19 cellular contexts compared by ENCODE assay signal in the genomic region with DNA sequence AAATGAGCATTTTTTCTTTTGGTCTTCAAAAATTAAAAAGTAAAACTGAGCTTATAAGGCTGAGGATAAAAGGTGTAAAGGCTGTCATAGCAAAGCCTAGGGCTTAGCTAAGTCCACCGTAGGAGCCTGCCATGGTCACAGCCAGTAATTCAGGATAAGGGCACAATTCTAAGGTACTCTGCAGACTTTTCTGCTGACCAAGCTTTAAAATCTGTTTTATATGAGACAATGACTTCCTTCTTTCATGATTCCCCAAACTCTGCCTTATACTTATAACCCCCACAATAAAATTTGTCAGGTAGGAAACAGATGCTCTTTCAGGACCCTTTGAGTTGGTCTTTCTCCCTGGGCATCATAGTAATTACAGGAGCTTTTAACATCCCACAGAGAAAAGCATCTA.
A peak's percentile ranks its signal among the peaks of the same experiment; 100 is the strongest.
DNase-seq lines count a peak whose midpoint lies in the region; ATAC-seq and TF ChIP-seq lines count a peak whose summit lies in the region.
"Had no signal": no experiment of that assay in that cellular context is flagged by ENCODE, and none has a peak within 500 bp of the region (broad histone marks: within the 10 kb centered on the region; RNA-seq: fewer than 3 reads in every experiment).

No MANE protein-coding gene starts in this region.

- H4K91ac ChIP-seq in H9 (ENCODE audit: insufficient read length, low read depth, low read length) = no peak overlapping the region
- peak overlapping the region; percentile 5; the same call in 1 of the 2 replicates for H4K91ac ChIP-seq in IMR-90 (ENCODE audit: insufficient read depth, low read depth, low read length)

- H3K4me3 Mint-ChIP-seq in H9 = no peak overlapping the region
- H3K4me3 Mint-ChIP-seq: activated naive CD8-positive, alpha-beta T cell treated with anti-CD3 and anti-CD28 coated beads, Interleukin-2, amount 50 U/mL, for 24 hours; CD14-positive monocyte; GM23338 had no signal

- H3K9me3 ChIP-seq in H9 (ENCODE audit: control insufficient read depth, low read depth, low read length) = no peaks in the 10 kb centered on the region
- H3K9me3 ChIP-seq in IMR-90 (ENCODE audit: control insufficient read depth, insufficient read depth, low read length) = no peaks in the 10 kb centered on the region
- no peaks in the 10 kb centered on the region for H3K9me3 ChIP-seq in mesodermal cell (ENCODE audit: control insufficient read depth, low read length)
- no peaks in the 10 kb centered on the region for H3K9me3 ChIP-seq in osteoblast (ENCODE audit: low read depth, low read length)
- H3K9me3 ChIP-seq: gastrocnemius medialis had no signal

- no peak overlapping the region for H2AK9ac ChIP-seq in IMR-90 (replicated peaks; ENCODE audit: low read depth, low read length, poor library complexity)

- no peak for TF ChIP-seq RAD21 in IMR-90 (IDR thresholded peaks at IDR 0.05; ENCODE audit: low read length)

- H3K27ac ChIP-seq in H9 (ENCODE audit: insufficient read length, low read depth, low read length) (no peak overlapping the region), IMR-90 (ENCODE audit: insufficient read depth, low read length) (peak overlapping the region; percentile 74; the same call in 1 of the 2 replicates), mesodermal cell (ENCODE audit: low read depth, low read length, severe bottlenecking) (peak overlapping the region; percentile 10), osteoblast (ENCODE audit: low read depth, low read length) (no peak overlapping the region)
- H3K27ac ChIP-seq: brain microvascular endothelial cell, gastrocnemius medialis had no signal

- no peak overlapping the region for H2AK5ac ChIP-seq in H9 (ENCODE audit: insufficient read length, low read length)
- H2AK5ac ChIP-seq in IMR-90 (ENCODE audit: low read depth, low read length) = no peak overlapping the region

- CTCF ChIA-PET in IMR-90 (lab: Yijun Ruan, JAX) = interaction anchor here (0.9 kb wide), 2 partner anchors 13 to 75 kb away, joined by 3 read pairs; no protein-coding TSS in a partner anchor

- H3K9me3 Mint-ChIP-seq in H9 = no peaks in the 10 kb centered on the region; a peak in 1 of 5 replicates
- H3K9me3 Mint-ChIP-seq: activated naive CD8-positive, alpha-beta T cell treated with anti-CD3 and anti-CD28 coated beads, Interleukin-2, amount 50 U/mL, for 24 hours; CD14-positive monocyte; GM23338 had no signal

- TF ChIP-seq POLR2A in IMR-90 (IDR thresholded peaks at IDR 0.05; ENCODE audit: low read depth, low read length) = no peak
- TF ChIP-seq POLR2A in lower leg skin (IDR thresholded peaks at IDR 0.05) = no peak

- H2BK20ac ChIP-seq in H9 (ENCODE audit: low read depth, low read length, poor library complexity, severe bottlenecking) (no peak overlapping the region), IMR-90 (ENCODE audit: low read depth, low read length) (peak overlapping the region; percentile 57)

- H2BK15ac ChIP-seq in H9 (ENCODE audit: low read depth, low read length) = no peak overlapping the region
- no peak overlapping the region for H2BK15ac ChIP-seq in IMR-90 (ENCODE audit: low read depth, low read length)

- no peak overlapping the region for H2BK120ac ChIP-seq in H9 (ENCODE audit: low read depth, low read length, poor library complexity, severe bottlenecking)
- H2BK120ac ChIP-seq in IMR-90 (ENCODE audit: low read depth, low read length) = peak overlapping the region; percentile 16

- H3K4me3 ChIP-seq in IMR-90 (ENCODE audit: insufficient read depth, low read depth, low read length) (no peak overlapping the region), mesodermal cell (ENCODE audit: extremely low read depth, insufficient read depth, low read length, poor library complexity, severe bottlenecking) (no peak overlapping the region), osteoblast (ENCODE audit: insufficient read depth, low read length) (no peak overlapping the region), lower leg skin (ENCODE audit: low read depth, poor library complexity, severe bottlenecking) (no peak overlapping the region)
- H3K4me3 ChIP-seq: gastrocnemius medialis, GM23338 had no signal

- H3K36me3 ChIP-seq in IMR-90 (ENCODE audit: control insufficient read depth, insufficient read depth, low read length) (no peaks in the 10 kb centered on the region), mesodermal cell (ENCODE audit: control insufficient read depth, insufficient read depth, low read length) (no peaks in the 10 kb centered on the region), osteoblast (ENCODE audit: insufficient read depth, low read length) (no peaks in the 10 kb centered on the region)
- H3K36me3 ChIP-seq: brain microvascular endothelial cell, gastrocnemius medialis had no signal

- ATAC-seq in GM18502 (IDR thresholded peaks at IDR 0.05; ENCODE audit: poor library complexity, unreplicated experiment) (peak; percentile 16), IMR-90 (ENCODE audit: low read depth) (peak; percentile 9; the same call in 1 of the 2 replicates)
- ATAC-seq: activated naive CD8-positive, alpha-beta T cell treated with anti-CD3 and anti-CD28 coated beads, Interleukin-2, amount 50 U/mL, for 24 hours; gastrocnemius medialis had no signal

- TF ChIP-seq CTCF in H9 (conservative IDR thresholded peaks at IDR 0.05) (no peak), IMR-90 (conservative IDR thresholded peaks at IDR 0.05; ENCODE audit: low read depth, low read length) (no peak), osteoblast (IDR thresholded peaks at IDR 0.05; ENCODE audit: extremely low read depth, low read depth, low read length) (no peak), lower leg skin (IDR thresholded peaks at IDR 0.05) (no peak)

- H3K9ac ChIP-seq in H9 (ENCODE audit: extremely low read depth, insufficient read length, low read length) (no peak overlapping the region), IMR-90 (ENCODE audit: low read depth, low read length) (no peak overlapping the region)

- H3K9me1 ChIP-seq in IMR-90 (ENCODE audit: insufficient read depth, low read length) = no peaks in the 10 kb centered on the region

- H2AFZ ChIP-seq in H9 (ENCODE audit: low read length) (no peak overlapping the region), IMR-90 (replicated peaks; ENCODE audit: low read length, poor library complexity) (no peak overlapping the region), osteoblast (ENCODE audit: low read length) (no peak overlapping the region)
- H2AFZ ChIP-seq: GM23338 had no signal

- DNase-seq in H9 = no peak
- DNase-seq in IMR-90 = no peak
- DNase-seq in osteoblast (ENCODE audit: insufficient read length, low spot score, missing footprints) = no peak
- no peak for DNase-seq in lower leg skin (ENCODE audit: low spot score in 2 of 2)
- no peak for DNase-seq in germinal center (ENCODE audit: low spot score)
- no peak for DNase-seq in activated CD4-positive, CD25-positive, alpha-beta regulatory T cell treated with anti-CD3 and anti-CD28 coated beads, Interleukin-2, amount 50 U/mL, for 72 hours
- DNase-seq: activated naive CD8-positive, alpha-beta T cell treated with anti-CD3 and anti-CD28 coated beads, Interleukin-2, amount 50 U/mL, for 24 hours; DMS153; gastrocnemius medialis; GF-D8; NCI-H1105 treated with DMSO at 0.1 percent for 48 hours; NCI-H2081 treated with DMSO at 0.1 percent for 48 hours; NCI-H510A; stimulated activated CD4-positive, alpha-beta T cell treated with anti-CD3 and anti-CD28 coated beads, Interleukin-4, amount 100 ng/mL, for 24 hours had no signal

- BruUV-seq in IMR-90 (replicated peaks; lab: Mats Ljungman, UMichigan) = no TSS peak

- in situ Hi-C loops in IMR-90 (cut with MboI; ENCODE audit: low sequenced_read_pairs) = no loop called here

- no CpG with 5 or more reads among the region's 1 CpG for WGBS in H9 (ENCODE audit: extremely low coverage, insufficient read length, low lambda C conversion rate)
- no CpG with 5 or more reads among the region's 1 CpG for WGBS in IMR-90 (ENCODE audit: extremely low coverage in 2 of 2, insufficient read length in 1 of 2), 2 experiments
- 78 to 90% methylated on average over 1 of the region's 1 CpG for WGBS in mesodermal cell (ENCODE audit: insufficient coverage in 2 of 2), 2 experiments
- 86 to 92% methylated on average over 1 of the region's 1 CpG for WGBS in lower leg skin, 2 donors

- no peak overlapping the region for H3K23ac ChIP-seq in H9 (ENCODE audit: insufficient read length, low read depth, low read length)
- no peak overlapping the region; the same call in 1 of the 2 replicates for H3K23ac ChIP-seq in IMR-90 (ENCODE audit: low read depth, low read length)

- dilution Hi-C loops in IMR-90 (cut with HindIII; ENCODE audit: low sequenced_read_pairs, unreplicated experiment) = no loop called here

- no peak overlapping the region for H3K4me2 ChIP-seq in H9 (ENCODE audit: insufficient read depth, insufficient read length, low read length)
- no peak overlapping the region for H3K4me2 ChIP-seq in IMR-90 (ENCODE audit: low read depth, low read length)
- no peak overlapping the region for H3K4me2 ChIP-seq in osteoblast (ENCODE audit: insufficient read depth, low read length)
- H3K4me2 ChIP-seq: GM23338 had no signal

- no peak overlapping the region for H4K8ac ChIP-seq in H9 (replicated peaks; ENCODE audit: insufficient read length, low read depth, low read length)
- no peak overlapping the region for H4K8ac ChIP-seq in IMR-90 (ENCODE audit: low read depth in 2 of 2, low read length in 2 of 2)

- no peak overlapping the region for H3T11ph ChIP-seq in H9 (ENCODE audit: low read length)

- no peak overlapping the region for H3K14ac ChIP-seq in H9 (ENCODE audit: insufficient read depth, low read length)
- H3K14ac ChIP-seq in IMR-90 (replicated peaks; ENCODE audit: low read depth, low read length) = no peak overlapping the region

- H3K36me3 Mint-ChIP-seq in H9 (ENCODE audit: insufficient read depth in 1 of 3, low read depth in 3 of 3) = peaks cover 0 to 5% (median 0%) of the 10 kb centered on the region in 3 experiments; a peak in 2 of 7 replicates
- H3K36me3 Mint-ChIP-seq: CD14-positive monocyte had no signal

- H3K27me3 Mint-ChIP-seq in H9 (ENCODE audit: low read depth) = no peaks in the 10 kb centered on the region
- H3K27me3 Mint-ChIP-seq: activated naive CD8-positive, alpha-beta T cell treated with anti-CD3 and anti-CD28 coated beads, Interleukin-2, amount 50 U/mL, for 24 hours had no signal

- no peak overlapping the region for H2BK12ac ChIP-seq in H9 (ENCODE audit: insufficient read length, low read depth, low read length)

- H3K79me2 ChIP-seq in H9 (ENCODE audit: insufficient read depth, low read length) (no peaks in the 10 kb centered on the region), osteoblast (ENCODE audit: insufficient read depth, low read length) (no peaks in the 10 kb centered on the region)

- no peak overlapping the region for H3K56ac ChIP-seq in H9 (ENCODE audit: insufficient read length, low read depth, low read length)
- H3K56ac ChIP-seq in IMR-90 (ENCODE audit: extremely low read depth, insufficient read depth, low read length) = no peak overlapping the region

- H3K27me3 ChIP-seq in H9 (ENCODE audit: insufficient read depth, low read length) = no peaks in the 10 kb centered on the region
- peaks cover under 1% of the 10 kb centered on the region; the same call in 1 of the 2 replicates for H3K27me3 ChIP-seq in IMR-90 (ENCODE audit: control insufficient read depth, insufficient read depth, low read length)
- H3K27me3 ChIP-seq in osteoblast (ENCODE audit: insufficient read depth, low read length) = peaks cover 19% of the 10 kb centered on the region
- H3K27me3 ChIP-seq: brain microvascular endothelial cell, gastrocnemius medialis had no signal

- no peak overlapping the region for H2BK5ac ChIP-seq in H9 (ENCODE audit: insufficient read length, low read length)
- H2BK5ac ChIP-seq in IMR-90 (ENCODE audit: low read depth, low read length, poor library complexity, severe bottlenecking) = no peak overlapping the region

- POLR2A ChIA-PET in IMR-90 (lab: Charles Lee; ENCODE audit: unreplicated experiment) = no interaction called here

- H3K4me1 Mint-ChIP-seq in H9 = peaks cover 24 to 25% of the 10 kb centered on the region in 2 experiments
- H3K4me1 Mint-ChIP-seq: activated naive CD8-positive, alpha-beta T cell treated with anti-CD3 and anti-CD28 coated beads, Interleukin-2, amount 50 U/mL, for 24 hours had no signal

- H3K27ac Mint-ChIP-seq in H9 = peak overlapping the region; percentile 85 to 95 (median 92); a peak in 4 of 7 replicates
- H3K27ac Mint-ChIP-seq: activated naive CD8-positive, alpha-beta T cell treated with anti-CD3 and anti-CD28 coated beads, Interleukin-2, amount 50 U/mL, for 24 hours; CD14-positive monocyte had no signal

- no peaks in the 10 kb centered on the region for H3K79me1 ChIP-seq in H9 (ENCODE audit: insufficient read depth, low read depth, low read length, poor library complexity, severe bottlenecking)
- no peaks in the 10 kb centered on the region for H3K79me1 ChIP-seq in IMR-90 (ENCODE audit: low read depth in 1 of 2, low read length in 2 of 2)

- H3K18ac ChIP-seq in H9 (ENCODE audit: insufficient read length, low read depth, low read length) (no peak overlapping the region), IMR-90 (ENCODE audit: low read depth, low read length) (peak overlapping the region; percentile 76; the same call in 1 of the 2 replicates)

- no peaks in the 10 kb centered on the region for H3K23me2 ChIP-seq in H9 (ENCODE audit: insufficient read length, low read depth, low read length, poor library complexity, severe bottlenecking)

- H4K5ac ChIP-seq in H9 (ENCODE audit: insufficient read length, low read depth, low read length) = no peak overlapping the region
- H4K5ac ChIP-seq in IMR-90 (ENCODE audit: low read depth, low read length) = peak overlapping the region; percentile 83; the same call in 1 of the 2 replicates

- intact Hi-C loops in IMR-90 (cut with micrococcal nuclease) (loop anchor here (10.0 kb wide), 1 partner anchor 135 kb away; no protein-coding TSS in a partner anchor), lower leg skin (cut with DNase I; ENCODE audit: low total_unique reads) (no loop called here)

- H3K4ac ChIP-seq in H9 (ENCODE audit: low read depth, low read length) (no peak overlapping the region), IMR-90 (ENCODE audit: low read depth, low read length) (no peak overlapping the region)

- H4K20me1 ChIP-seq in H9 (ENCODE audit: control insufficient read depth, insufficient read depth, insufficient read length) (no peaks in the 10 kb centered on the region), IMR-90 (ENCODE audit: insufficient read depth, low read length) (no peaks in the 10 kb centered on the region), osteoblast (ENCODE audit: insufficient read depth, low read length) (no peaks in the 10 kb centered on the region)

- H3K4me1 ChIP-seq in H9 (ENCODE audit: insufficient read depth, low read length) (peaks cover 7% of the 10 kb centered on the region; the same call in 1 of the 2 replicates), IMR-90 (ENCODE audit: control insufficient read depth, insufficient read depth, low read length) (peaks cover 2% of the 10 kb centered on the region; the same call in 1 of the 2 replicates), mesodermal cell (ENCODE audit: control insufficient read depth, insufficient read depth, low read length, poor library complexity, severe bottlenecking) (peaks cover 4% of the 10 kb centered on the region), osteoblast (ENCODE audit: insufficient read depth, low read length) (no peaks in the 10 kb centered on the region)
- H3K4me1 ChIP-seq: gastrocnemius medialis had no signal

Comparison
In these comparisons a context has a peak if more than half of its experiments do, and no peak if none do; other contexts are left out.
1. H3K27ac ChIP-seq: peak in IMR-90 (single experiment) and mesodermal cell (single experiment); none in H9 (single experiment) and osteoblast (single experiment).